In the genomic region with DNA sequence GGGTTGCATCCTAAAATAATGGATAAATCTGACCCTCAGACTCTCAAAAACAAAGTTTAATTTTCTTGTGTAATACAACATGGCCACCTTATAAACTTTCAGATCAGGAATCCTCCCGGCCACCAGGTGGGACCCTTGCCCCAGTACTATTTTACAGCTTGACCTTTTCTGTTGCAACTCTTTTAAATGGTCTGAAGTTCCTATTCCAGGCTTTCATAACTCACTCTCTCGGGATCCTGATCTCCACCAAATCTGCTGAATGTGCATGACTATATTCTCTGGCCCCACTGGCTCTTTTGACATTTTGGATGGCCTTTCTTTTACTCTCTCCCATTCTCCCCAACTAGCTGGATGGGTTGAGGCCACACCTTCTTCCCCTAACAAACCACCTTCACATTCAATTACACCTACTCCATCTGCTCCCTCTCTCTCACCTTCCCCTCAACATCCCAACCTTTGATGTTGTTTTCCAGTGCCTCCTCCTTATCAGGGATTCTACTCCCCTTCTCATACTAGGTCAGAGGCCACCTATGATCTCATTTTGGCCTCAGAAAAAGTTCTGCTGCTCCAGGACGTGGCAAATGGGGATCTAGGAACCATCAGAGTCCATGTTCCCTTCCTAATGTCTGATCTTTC, we compare ENCODE assay signal across 14 cellular contexts.
"Had no signal": no experiment of that assay in that cellular context is flagged by ENCODE, and none has a peak within 500 bp of the region (broad histone marks: within the 10 kb centered on the region; RNA-seq: fewer than 3 reads in every experiment).

No MANE protein-coding gene starts in this region.

- H3K27me3 ChIP-seq: esophagus squamous epithelium, foreskin keratinocyte had no signal

- H3K4me3 ChIP-seq: esophagus squamous epithelium, psoas muscle, thoracic aorta had no signal

- DNase-seq: activated CD4-positive, CD25-positive, alpha-beta regulatory T cell treated with anti-CD3 and anti-CD28 coated beads, Interleukin-2, amount 50 U/mL, for 72 hours; activated naive CD4-positive, alpha-beta T cell treated with Interleukin-2 at 50 U/mL for 16 hours; esophagus squamous epithelium; foreskin keratinocyte; glutamatergic neuron; hypothalamus; kidney; mesendoderm; psoas muscle; stimulated activated CD4-positive, alpha-beta T cell treated with anti-CD3 and anti-CD28 coated beads, Interleukin-1b, Interleukin-23, amount 100 ng/mL, for 48 hours; stimulated activated naive CD8-positive, alpha-beta T cell treated with anti-CD3 and anti-CD28 coated beads, Interleukin-15, amount 100 ng/mL, for 72 hours; T-helper 1 cell had no signal

- H3K4me1 ChIP-seq: foreskin keratinocyte, psoas muscle had no signal

- H3K27ac ChIP-seq: esophagus squamous epithelium, foreskin keratinocyte, psoas muscle, thoracic aorta had no signal

- H3K27ac Mint-ChIP-seq: activated T-helper 17 cell treated with anti-CD3 and anti-CD28 coated beads, Interleukin-2, amount 50 U/mL, for 72 hours; stimulated activated naive CD8-positive, alpha-beta T cell treated with anti-CD3 and anti-CD28 coated beads, Interleukin-15, amount 100 ng/mL, for 72 hours had no signal

- H3K4me3 Mint-ChIP-seq: activated T-helper 17 cell treated with anti-CD3 and anti-CD28 coated beads, Interleukin-2, amount 50 U/mL, for 72 hours; stimulated activated naive CD8-positive, alpha-beta T cell treated with anti-CD3 and anti-CD28 coated beads, Interleukin-15, amount 100 ng/mL, for 72 hours had no signal

- H3K9me3 Mint-ChIP-seq: activated T-helper 17 cell treated with anti-CD3 and anti-CD28 coated beads, Interleukin-2, amount 50 U/mL, for 72 hours had no signal

- ATAC-seq: activated T-helper 17 cell treated with anti-CD3 and anti-CD28 coated beads, Interleukin-2, amount 50 U/mL, for 72 hours; foreskin keratinocyte; psoas muscle; stimulated activated naive CD8-positive, alpha-beta T cell treated with anti-CD3 and anti-CD28 coated beads, Interleukin-15, amount 100 ng/mL, for 72 hours had no signal

- H3K36me3 ChIP-seq: thoracic aorta had no signal

- H3K4me1 Mint-ChIP-seq: activated T-helper 17 cell treated with anti-CD3 and anti-CD28 coated beads, Interleukin-2, amount 50 U/mL, for 72 hours; stimulated activated naive CD8-positive, alpha-beta T cell treated with anti-CD3 and anti-CD28 coated beads, Interleukin-15, amount 100 ng/mL, for 72 hours had no signal

- H3K27me3 Mint-ChIP-seq: activated T-helper 17 cell treated with anti-CD3 and anti-CD28 coated beads, Interleukin-2, amount 50 U/mL, for 72 hours; stimulated activated naive CD8-positive, alpha-beta T cell treated with anti-CD3 and anti-CD28 coated beads, Interleukin-15, amount 100 ng/mL, for 72 hours had no signal
